ENCODE assay signal across 9 cellular contexts in the genomic region with DNA sequence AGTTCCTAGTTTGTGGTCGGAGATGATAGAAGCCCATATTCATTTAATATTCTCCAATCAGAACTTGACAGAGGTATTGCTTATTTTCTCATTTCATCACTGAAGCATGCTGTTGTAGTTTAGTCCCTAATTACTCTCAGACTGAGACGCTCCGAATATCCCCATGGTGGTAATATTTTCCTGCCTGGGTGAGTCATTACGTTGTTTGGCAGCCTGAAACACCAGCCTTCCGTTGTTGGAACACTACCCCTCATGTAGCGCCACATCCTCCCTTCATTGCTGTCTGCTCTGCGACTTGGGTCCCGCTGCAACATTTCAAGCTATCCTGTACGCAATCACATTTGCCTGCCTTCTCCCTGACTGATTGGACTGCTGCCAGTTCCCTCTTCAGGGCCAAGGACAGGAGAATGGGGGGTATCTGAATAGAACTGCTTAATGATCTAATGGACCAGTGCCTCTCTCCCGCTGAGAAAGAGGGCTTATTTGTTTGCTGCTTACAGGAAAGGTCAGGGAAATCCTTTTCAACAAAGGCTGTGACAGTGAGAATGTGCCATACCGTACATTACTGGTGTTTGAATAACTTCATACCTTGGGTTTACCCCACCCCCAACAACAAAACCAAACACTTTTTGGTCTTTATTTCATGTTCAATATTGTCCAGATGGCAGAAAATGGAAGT.
DNase-seq lines count a peak whose midpoint lies in the region; ATAC-seq and TF ChIP-seq lines count a peak whose summit lies in the region.
"Had no signal": no experiment of that assay in that cellular context is flagged by ENCODE, and none has a peak within 500 bp of the region (broad histone marks: within the 10 kb centered on the region; RNA-seq: fewer than 3 reads in every experiment).

No MANE protein-coding gene starts in this region.

- DNase-seq in LHCN-M2 (ENCODE audit: low read depth) (peak; percentile 4), head of caudate nucleus (peak in 31 of 42 donors; percentile 3 to 80 (median 31)), superior temporal gyrus (ENCODE audit: extremely low spot score) (peak; percentile 56), transverse colon (no peak), GOT3 (lab: John Stamatoyannopoulos, UW) (no peak)
- no peak for DNase-seq in activated CD4-positive, alpha-beta memory T cell treated with anti-CD3 and anti-CD28 coated beads, Interleukin-2, amount 10 ng/mL, durations not matched to agents 7 days and 5 days
- DNase-seq: islet precursor cell had no signal

- POLR2A ChIA-PET in activated CD4-positive, alpha-beta memory T cell treated with anti-CD3 and anti-CD28 coated beads, Interleukin-2, amount 10 ng/mL, durations not matched to agents 7 days and 5 days (lab: Charles Lee), result no interaction called here

- no peaks in the 10 kb centered on the region for H3K36me3 ChIP-seq in transverse colon

- H3K27me3 ChIP-seq in transverse colon, result no peaks in the 10 kb centered on the region

- no peak overlapping the region for H3K27ac Mint-ChIP-seq in activated CD4-positive, alpha-beta memory T cell treated with anti-CD3 and anti-CD28 coated beads, Interleukin-2, amount 10 ng/mL, durations not matched to agents 7 days and 5 days

- no peak for TF ChIP-seq CTCF in transverse colon (IDR thresholded peaks at IDR 0.05)

- H3K27ac ChIP-seq in transverse colon, result no peak overlapping the region

- in situ Hi-C loops in transverse colon (cut with MboI; ENCODE audit: low pct_ligation_motif_present in 1 of 4, low pct_unique_long_range_greater_than_20kb in 1 of 4, low sequenced_read_pairs in 3 of 4), result no loop called here

- H3K27me3 Mint-ChIP-seq in activated CD4-positive, alpha-beta memory T cell treated with anti-CD3 and anti-CD28 coated beads, Interleukin-2, amount 10 ng/mL, durations not matched to agents 7 days and 5 days, result no peaks in the 10 kb centered on the region

- peak; percentile 98 for ATAC-seq in SK-N-SH treated with all-trans-retinoic acid at 6 μM for 48 hours
- ATAC-seq in HG02623 (IDR thresholded peaks at IDR 0.05; ENCODE audit: unreplicated experiment), result no peak

- WGBS in transverse colon (ENCODE audit: low coverage in 1 of 2), 2 donors, result 72 to 84% methylated on average over 6 to 11 of the region's 11 CpGs

- H3K4me1 Mint-ChIP-seq in activated CD4-positive, alpha-beta memory T cell treated with anti-CD3 and anti-CD28 coated beads, Interleukin-2, amount 10 ng/mL, durations not matched to agents 7 days and 5 days, result no peaks in the 10 kb centered on the region

- TF ChIP-seq POLR2A in transverse colon (IDR thresholded peaks at IDR 0.05), result no peak

- H3K36me3 Mint-ChIP-seq in activated CD4-positive, alpha-beta memory T cell treated with anti-CD3 and anti-CD28 coated beads, Interleukin-2, amount 10 ng/mL, durations not matched to agents 7 days and 5 days (ENCODE audit: low read depth), result no peaks in the 10 kb centered on the region

- no peak overlapping the region for H3K4me3 ChIP-seq in transverse colon

- CTCF ChIA-PET in activated CD4-positive, alpha-beta memory T cell treated with anti-CD3 and anti-CD28 coated beads, Interleukin-2, amount 10 ng/mL, durations not matched to agents 7 days and 5 days (lab: Charles Lee), result no interaction called here

- H3K4me1 ChIP-seq in transverse colon, result no peaks in the 10 kb centered on the region

- H3K4me3 Mint-ChIP-seq in activated CD4-positive, alpha-beta memory T cell treated with anti-CD3 and anti-CD28 coated beads, Interleukin-2, amount 10 ng/mL, durations not matched to agents 7 days and 5 days, result no peak overlapping the region

- no peaks in the 10 kb centered on the region for H3K9me3 ChIP-seq in transverse colon

- intact Hi-C loops in head of caudate nucleus (cut with DNase I), result no loop called here
- intact Hi-C loops in transverse colon (cut with DNase I; ENCODE audit: low total_unique reads), result no loop called here

- TF ChIP-seq EP300 in transverse colon (IDR thresholded peaks at IDR 0.05; ENCODE audit: low read depth), result no peak

- no peaks in the 10 kb centered on the region for H3K9me3 Mint-ChIP-seq in activated CD4-positive, alpha-beta memory T cell treated with anti-CD3 and anti-CD28 coated beads, Interleukin-2, amount 10 ng/mL, durations not matched to agents 7 days and 5 days

TF ChIP-seq in SK-N-SH treated with all-trans-retinoic acid at 6 μM for 48 hours, 23 proteins besides CTCF, POLR2A, EP300 and RAD21:
- no peak for TF ChIP-seq OSR1 (CRISPR knock-in tag; IDR thresholded peaks at IDR 0.05)
- TF ChIP-seq, protein P1, sequence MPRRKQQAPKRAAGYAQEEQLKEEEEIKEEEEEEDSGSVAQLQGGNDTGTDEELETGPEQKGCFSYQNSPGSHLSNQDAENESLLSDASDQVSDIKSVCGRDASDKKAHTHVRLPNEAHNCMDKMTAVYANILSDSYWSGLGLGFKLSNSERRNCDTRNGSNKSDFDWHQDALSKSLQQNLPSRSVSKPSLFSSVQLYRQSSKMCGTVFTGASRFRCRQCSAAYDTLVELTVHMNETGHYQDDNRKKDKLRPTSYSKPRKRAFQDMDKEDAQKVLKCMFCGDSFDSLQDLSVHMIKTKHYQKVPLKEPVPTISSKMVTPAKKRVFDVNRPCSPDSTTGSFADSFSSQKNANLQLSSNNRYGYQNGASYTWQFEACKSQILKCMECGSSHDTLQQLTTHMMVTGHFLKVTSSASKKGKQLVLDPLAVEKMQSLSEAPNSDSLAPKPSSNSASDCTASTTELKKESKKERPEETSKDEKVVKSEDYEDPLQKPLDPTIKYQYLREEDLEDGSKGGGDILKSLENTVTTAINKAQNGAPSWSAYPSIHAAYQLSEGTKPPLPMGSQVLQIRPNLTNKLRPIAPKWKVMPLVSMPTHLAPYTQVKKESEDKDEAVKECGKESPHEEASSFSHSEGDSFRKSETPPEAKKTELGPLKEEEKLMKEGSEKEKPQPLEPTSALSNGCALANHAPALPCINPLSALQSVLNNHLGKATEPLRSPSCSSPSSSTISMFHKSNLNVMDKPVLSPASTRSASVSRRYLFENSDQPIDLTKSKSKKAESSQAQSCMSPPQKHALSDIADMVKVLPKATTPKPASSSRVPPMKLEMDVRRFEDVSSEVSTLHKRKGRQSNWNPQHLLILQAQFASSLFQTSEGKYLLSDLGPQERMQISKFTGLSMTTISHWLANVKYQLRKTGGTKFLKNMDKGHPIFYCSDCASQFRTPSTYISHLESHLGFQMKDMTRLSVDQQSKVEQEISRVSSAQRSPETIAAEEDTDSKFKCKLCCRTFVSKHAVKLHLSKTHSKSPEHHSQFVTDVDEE (CRISPR knock-in tag; IDR thresholded peaks at IDR 0.05), result no peak
- TF ChIP-seq ZNF70 (CRISPR knock-in tag; IDR thresholded peaks at IDR 0.05), result no peak
- TF ChIP-seq SNAI2 (CRISPR knock-in tag; IDR thresholded peaks at IDR 0.05), result no peak
TF ChIP-seq in SK-N-SH treated with all-trans-retinoic acid at 6 μM for 48 hours: peak in this region for 0.

Comparison
In these comparisons a context has a peak if more than half of its experiments do, and no peak if none do; other contexts are left out.
1. DNase-seq: peak in LHCN-M2 (single experiment), head of caudate nucleus (31 of 42) and superior temporal gyrus (single experiment); none in transverse colon (single experiment), GOT3 (single experiment) and activated CD4-positive, alpha-beta memory T cell treated with anti-CD3 and anti-CD28 coated beads, Interleukin-2, amount 10 ng/mL, durations not matched to agents 7 days and 5 days (single experiment).